ENCODE assay signal across 9 cellular contexts in the genomic region with DNA sequence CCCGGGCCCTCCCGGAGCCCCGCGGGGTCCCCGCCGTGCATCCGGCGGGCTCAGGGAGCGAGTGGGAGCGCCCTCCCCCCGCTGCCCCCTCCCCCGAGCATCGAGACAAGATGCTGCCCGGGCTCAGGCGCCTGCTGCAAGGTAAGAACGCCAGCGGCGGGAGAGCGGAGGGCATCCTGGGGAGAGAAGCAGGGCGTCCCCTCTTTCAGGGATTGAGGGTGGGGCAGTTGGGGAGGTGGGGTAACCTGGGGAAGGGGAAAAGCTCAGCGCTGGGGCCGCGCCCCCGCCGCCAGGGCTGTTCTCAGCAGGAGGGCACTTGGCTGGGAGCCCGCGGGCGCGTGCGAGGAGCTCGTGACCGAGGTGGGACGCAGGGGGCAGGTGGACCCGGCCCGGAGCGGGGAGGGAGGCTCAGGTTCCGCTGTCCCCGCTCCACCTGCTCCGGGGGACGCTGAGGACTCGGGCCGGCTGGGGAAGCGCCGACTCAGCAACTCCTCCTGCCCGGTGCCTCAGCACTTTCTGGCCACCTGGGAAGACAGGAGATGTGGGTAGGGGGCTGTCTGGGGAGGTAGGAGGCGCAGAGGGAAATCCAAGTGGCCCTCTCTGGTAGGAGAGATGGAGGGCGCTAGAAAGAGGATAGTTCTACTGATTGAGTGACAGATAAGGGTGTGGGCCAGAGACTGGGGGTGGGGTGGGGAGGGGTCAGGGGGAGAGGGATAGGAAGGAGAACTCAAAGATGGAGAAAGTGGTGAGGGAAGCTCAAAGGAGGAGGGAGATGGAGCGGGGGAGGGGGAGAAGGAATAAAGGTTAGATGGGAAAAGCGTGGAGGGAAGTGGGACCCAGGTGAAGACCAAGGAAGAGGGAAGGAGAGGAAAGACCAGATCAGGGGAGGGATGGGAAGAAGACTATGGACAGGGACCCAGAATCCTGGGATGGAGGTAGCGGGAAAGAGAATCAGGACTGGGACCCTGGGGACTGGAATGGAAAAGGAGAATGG. TPM values are rescaled to one million over a fixed set of nuclear protein-coding genes. Genes with fewer than 3 reads are reported as not detected.
DNase-seq lines count a peak whose midpoint lies in the region; ATAC-seq and TF ChIP-seq lines count a peak whose summit lies in the region.
"Had no signal": no experiment of that assay in that cellular context is flagged by ENCODE, and none has a peak within 500 bp of the region (broad histone marks: within the 10 kb centered on the region; RNA-seq: fewer than 3 reads in every experiment).

No MANE protein-coding gene starts in this region.

- H3K36me3 Mint-ChIP-seq in Calu3 (ENCODE audit: insufficient read depth, unreplicated experiment) (peaks cover 17% of the 10 kb centered on the region), neural crest cell (ENCODE audit: low read depth) (no peaks in the 10 kb centered on the region)

- ATAC-seq in HG03432 (IDR thresholded peaks at IDR 0.05; ENCODE audit: unreplicated experiment) = no peak

- TF ChIP-seq CTCF in Calu3 (IDR thresholded peaks at IDR 0.05; ENCODE audit: unreplicated experiment) (no peak), colonic mucosa (IDR thresholded peaks at IDR 0.05) (no peak), neural crest cell (conservative IDR thresholded peaks at IDR 0.05) (no peak)

- peaks cover 66% of the 10 kb centered on the region for H3K27me3 Mint-ChIP-seq in Calu3 (ENCODE audit: unreplicated experiment)
- peaks cover 76% of the 10 kb centered on the region for H3K27me3 Mint-ChIP-seq in neural crest cell (ENCODE audit: low read depth)

- H3K9me3 ChIP-seq in colonic mucosa = no peaks in the 10 kb centered on the region

- H3K9me3 Mint-ChIP-seq in Calu3 (ENCODE audit: low read depth, unreplicated experiment) (no peaks in the 10 kb centered on the region), neural crest cell (no peaks in the 10 kb centered on the region)

- DNase-seq in Calu3 (no peak), HuH-7 (ENCODE audit: low spot score) (peak; percentile 88), colonic mucosa (no peak), neural crest cell (ENCODE audit: low read depth, low spot score) (no peak), dermis blood vessel endothelial cell (no peak), GOT3 (lab: John Stamatoyannopoulos, UW) (no peak)
- DNase-seq in stimulated activated CD4-positive, alpha-beta T cell treated with anti-CD3 and anti-CD28 coated beads, Interleukin-15, amount 100 ng/mL, for 24 hours = no peak

- H3K4me3 ChIP-seq in colonic mucosa = peak overlapping the region; percentile 37

- no peak overlapping the region for H3K27ac ChIP-seq in colonic mucosa
- H3K27ac ChIP-seq: epithelial cell of prostate had no signal

- peaks cover 15% of the 10 kb centered on the region for H3K4me1 ChIP-seq in colonic mucosa

- no peaks in the 10 kb centered on the region for H3K36me3 ChIP-seq in colonic mucosa

- intact Hi-C loops in Calu3 (cut with micrococcal nuclease; ENCODE audit: unreplicated experiment) (no loop called here), colonic mucosa (cut with DNase I) (no loop called here)

- no TSS peak for BruUV-seq in Calu3 (replicated peaks; lab: Mats Ljungman, UMichigan)

- CTCF ChIA-PET in Calu3 (lab: Charles Lee) = interaction anchor here (0.5 to 2.0 kb wide), 3 partner anchors 33 to 111 kb away, joined by 3 to 7 read pairs (median 6); no protein-coding TSS in a partner anchor

- H3K4me3 Mint-ChIP-seq in Calu3 (ENCODE audit: low read depth, unreplicated experiment) (peak overlapping the region; percentile 66), neural crest cell (peak overlapping the region; percentile 22)

- H3K9ac ChIP-seq in colonic mucosa (ENCODE audit: low read depth in 2 of 2, low read length in 2 of 2) = peak overlapping the region in 1 of 2 donors; percentile 2

- H3K4me1 Mint-ChIP-seq in Calu3 (ENCODE audit: low read depth, unreplicated experiment) = peaks cover 31% of the 10 kb centered on the region
- peaks cover 41% of the 10 kb centered on the region for H3K4me1 Mint-ChIP-seq in neural crest cell

- H3K27me3 ChIP-seq in colonic mucosa = peaks cover 35% of the 10 kb centered on the region

- H3K27ac Mint-ChIP-seq in Calu3 (ENCODE audit: unreplicated experiment) (no peak overlapping the region), neural crest cell (ENCODE audit: unreplicated experiment) (no peak overlapping the region)

RNA-seq across cellular contexts. Expression of a gene that starts 0.7 kb away (rescaled TPM):
- total RNA-seq in Calu3 (2022) (1.9 and 3.6 TPM in 2 replicates), colonic mucosa (under 1 TPM; 0.54 to 0.82 TPM), neural crest cell (2.4 and 3.4 TPM in 2 replicates), dermis blood vessel endothelial cell (0.14 and 0.51 TPM in 2 replicates)

RNA-seq across cellular contexts. Expression of a gene that starts 34.1 kb away (rescaled TPM):
- 91.8 and 127 TPM in 2 replicates for total RNA-seq in Calu3 (2022)
- total RNA-seq in colonic mucosa = 10 to 100 TPM; 10.6 to 21.4 TPM
- 52.9 and 53.7 TPM in 2 replicates for total RNA-seq in neural crest cell
- 57.7 and 101 TPM in 2 replicates for total RNA-seq in dermis blood vessel endothelial cell

RNA-seq across cellular contexts. Expression of a gene that starts 54.4 kb away (rescaled TPM):
- total RNA-seq in Calu3 (2022) = 9.5 and 12.5 TPM in 2 replicates
- 10 to 100 TPM in 1 of 2 donors, 1 to 10 TPM in 1; 8.7 to 19.0 TPM for total RNA-seq in colonic mucosa
- total RNA-seq in neural crest cell = 4.5 and 4.7 TPM in 2 replicates
- total RNA-seq in dermis blood vessel endothelial cell = 16.7 and 18.4 TPM in 2 replicates
